In the genomic region with DNA sequence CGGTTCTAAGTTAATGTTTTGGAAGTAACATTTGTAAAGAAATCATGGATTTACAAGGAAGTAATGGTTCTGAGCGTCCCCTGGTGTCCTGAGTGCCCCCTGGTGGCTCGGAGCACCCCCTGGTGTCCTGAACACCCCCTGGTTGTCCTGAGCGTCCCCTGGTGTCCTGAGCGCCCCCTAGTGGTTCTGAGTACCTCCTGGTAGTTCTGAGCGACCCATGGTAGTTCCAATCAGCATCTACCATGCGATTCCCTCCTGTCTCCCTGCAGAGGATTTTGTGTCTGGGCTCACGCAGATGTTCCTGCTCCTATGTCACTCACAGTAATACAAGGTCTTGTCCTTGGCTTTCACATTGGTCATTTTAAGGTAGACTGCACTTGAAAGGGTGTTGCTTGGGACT, we compare ENCODE assay signal across 8 cellular contexts.
A peak's percentile ranks its signal among the peaks of the same experiment; 100 is the strongest.
DNase-seq lines count a peak whose midpoint lies in the region; ATAC-seq and TF ChIP-seq lines count a peak whose summit lies in the region.

No MANE protein-coding gene starts in this region.

- DNase-seq in HK-2 (ENCODE audit: unreplicated experiment) = peak; percentile 22
- DNase-seq in choroid plexus epithelial cell (ENCODE audit: low read depth) = no peak
- DNase-seq in stimulated activated CD8-positive, alpha-beta memory T cell treated with anti-CD3 and anti-CD28 coated beads, Interleukin-15, amount 100 ng/mL, for 48 hours (ENCODE audit: low read depth in 2 of 2) = peak; percentile 55 to 61
- DNase-seq in NCI-H510A treated with DMSO at 0.1 percent for 48 hours (lab: John Stamatoyannopoulos, UW) = no peak

- ATAC-seq in GM21367 (IDR thresholded peaks at IDR 0.05; ENCODE audit: unreplicated experiment) = no peak
- ATAC-seq in GM18868 (IDR thresholded peaks at IDR 0.05; ENCODE audit: unreplicated experiment) = no peak

- TF ChIP-seq CTCF in GM12875 (IDR thresholded peaks at IDR 0.05; ENCODE audit: borderline replicate concordance, insufficient read depth, low read depth, low read length) = peak; percentile 93
- peak; percentile 99 for TF ChIP-seq CTCF in SU-DHL-6 (IDR thresholded peaks at IDR 0.05; ENCODE audit: insufficient read depth, low read length, poor library complexity, severe bottlenecking)
- TF ChIP-seq CTCF in choroid plexus epithelial cell (conservative IDR thresholded peaks at IDR 0.05; ENCODE audit: low read depth, low read length) = peak; percentile 29

- no peaks in the 10 kb centered on the region for H3K36me3 ChIP-seq in SU-DHL-6 (ENCODE audit: low read length)

- peaks cover 8% of the 10 kb centered on the region; the same call in 1 of the 2 replicates for H3K9me3 ChIP-seq in SU-DHL-6 (ENCODE audit: insufficient read depth, low read length)

- no peaks in the 10 kb centered on the region for H4K20me1 ChIP-seq in SU-DHL-6 (ENCODE audit: low read depth, low read length)

- no peaks in the 10 kb centered on the region for H3K9me2 ChIP-seq in SU-DHL-6 (replicated peaks; ENCODE audit: insufficient read depth, low read length)

- H3K4me2 ChIP-seq in SU-DHL-6 (ENCODE audit: low read depth, low read length, poor library complexity, severe bottlenecking) = no peak overlapping the region

- no peak overlapping the region for H3K27ac ChIP-seq in SU-DHL-6 (ENCODE audit: low read depth, low read length)

- H3K27me3 ChIP-seq in SU-DHL-6 (ENCODE audit: low read length) = no peaks in the 10 kb centered on the region

- no peak overlapping the region for H3K9ac ChIP-seq in SU-DHL-6 (ENCODE audit: low read length)

- H3K79me2 ChIP-seq in SU-DHL-6 (ENCODE audit: insufficient read depth, low read length) = no peaks in the 10 kb centered on the region

- no peak overlapping the region for H2AFZ ChIP-seq in SU-DHL-6 (ENCODE audit: low read depth, low read length, severe bottlenecking)

- no peaks in the 10 kb centered on the region for H3F3A ChIP-seq in SU-DHL-6 (ENCODE audit: insufficient read depth)

- H3K4me3 ChIP-seq in GM12875 (ENCODE audit: low read depth, low read length) = no peak overlapping the region
- no peak overlapping the region for H3K4me3 ChIP-seq in SU-DHL-6 (ENCODE audit: insufficient read depth, low read length, poor library complexity, severe bottlenecking)
- no peak overlapping the region for H3K4me3 ChIP-seq in choroid plexus epithelial cell (ENCODE audit: low read depth, low read length)

Comparison
In these comparisons a context has a peak if more than half of its experiments do, and no peak if none do; other contexts are left out.
1. CTCF ChIP-seq: peak in every context shown above with its lines; median percentile 99 in SU-DHL-6; 93 in GM12875; 29 in choroid plexus epithelial cell.
2. DNase-seq: peak in HK-2 (single experiment) and stimulated activated CD8-positive, alpha-beta memory T cell treated with anti-CD3 and anti-CD28 coated beads, Interleukin-15, amount 100 ng/mL, for 48 hours (2 of 2); none in choroid plexus epithelial cell (single experiment) and NCI-H510A treated with DMSO at 0.1 percent for 48 hours (single experiment).